In genomic region chr19:44718441-44719261, GRCh38 we compare ENCODE assay signal across 9 cellular contexts. TPM values are rescaled to one million over a fixed set of nuclear protein-coding genes. Genes with fewer than 3 reads are reported as not detected.
DNase-seq lines count a peak whose midpoint lies in the region; ATAC-seq and TF ChIP-seq lines count a peak whose summit lies in the region.
"Had no signal": no experiment of that assay in that cellular context is flagged by ENCODE, and none has a peak within 500 bp of the region (broad histone marks: within the 10 kb centered on the region; RNA-seq: fewer than 3 reads in every experiment).

No MANE protein-coding gene starts in this region.

- no peak for ATAC-seq in stimulated activated naive CD8-positive, alpha-beta T cell treated with anti-CD3 and anti-CD28 coated beads, Interleukin-15, amount 100 ng/mL, for 72 hours
- ATAC-seq in activated T-cell treated with anti-CD3 and anti-CD28 coated beads, Interleukin-2, amount 50 U/mL, for 4 hours = no peak
- no peak for ATAC-seq in GM21381 (IDR thresholded peaks at IDR 0.05; ENCODE audit: unreplicated experiment)

- H3K4me1 Mint-ChIP-seq in neural crest cell = peaks cover 9% of the 10 kb centered on the region
- H3K4me1 Mint-ChIP-seq in stimulated activated naive CD8-positive, alpha-beta T cell treated with anti-CD3 and anti-CD28 coated beads, Interleukin-15, amount 100 ng/mL, for 72 hours = peaks cover 46% of the 10 kb centered on the region
- H3K4me1 Mint-ChIP-seq in activated T-cell treated with anti-CD3 and anti-CD28 coated beads, Interleukin-2, amount 50 U/mL, for 4 hours (ENCODE audit: low read depth) = peaks cover 10% of the 10 kb centered on the region

- no peak for TF ChIP-seq CTCF in fibroblast of the aortic adventitia (IDR thresholded peaks at IDR 0.05; ENCODE audit: insufficient read depth, low read length)
- TF ChIP-seq CTCF in neural crest cell (conservative IDR thresholded peaks at IDR 0.05) = no peak

- H3K4me3 Mint-ChIP-seq in neural crest cell = no peak overlapping the region
- no peak overlapping the region for H3K4me3 Mint-ChIP-seq in stimulated activated naive CD8-positive, alpha-beta T cell treated with anti-CD3 and anti-CD28 coated beads, Interleukin-15, amount 100 ng/mL, for 72 hours
- H3K4me3 Mint-ChIP-seq in activated T-cell treated with anti-CD3 and anti-CD28 coated beads, Interleukin-2, amount 50 U/mL, for 4 hours = no peak overlapping the region
- H3K4me3 Mint-ChIP-seq: activated B cell treated with CpG ODN at 0.5 μM for 24 hours had no signal

- peak overlapping the region; percentile 67 for H3K27ac Mint-ChIP-seq in neural crest cell (ENCODE audit: unreplicated experiment)
- H3K27ac Mint-ChIP-seq in stimulated activated naive CD8-positive, alpha-beta T cell treated with anti-CD3 and anti-CD28 coated beads, Interleukin-15, amount 100 ng/mL, for 72 hours = peak overlapping the region in 1 of 2 donors; percentile 35
- H3K27ac Mint-ChIP-seq: activated B cell treated with CpG ODN at 0.5 μM for 24 hours had no signal

- no peaks in the 10 kb centered on the region for H3K36me3 Mint-ChIP-seq in neural crest cell (ENCODE audit: low read depth)
- no peaks in the 10 kb centered on the region for H3K36me3 Mint-ChIP-seq in activated T-cell treated with anti-CD3 and anti-CD28 coated beads, Interleukin-2, amount 50 U/mL, for 4 hours (ENCODE audit: insufficient read depth)

- peak; percentile 51 for DNase-seq in COLO829 (ENCODE audit: low spot score)
- peak; percentile 1 for DNase-seq in NCI-H774 (lab: John Stamatoyannopoulos, UW)
- DNase-seq in fibroblast of the aortic adventitia (ENCODE audit: low read depth) = peak; percentile 89
- DNase-seq in neural crest cell (ENCODE audit: low read depth, low spot score) = no peak
- DNase-seq in stimulated activated naive CD8-positive, alpha-beta T cell treated with anti-CD3 and anti-CD28 coated beads, Interleukin-15, amount 100 ng/mL, for 72 hours = no peak
- no peak for DNase-seq in HPDE6-E6E7 (ENCODE audit: extremely low spot score)
- no peak for DNase-seq in activated T-cell treated with anti-CD3 and anti-CD28 coated beads, Interleukin-2, amount 50 U/mL, for 4 hours
- DNase-seq: activated B cell treated with CpG ODN at 0.5 μM for 24 hours had no signal

- peak overlapping the region; percentile 35 for H3K4me3 ChIP-seq in fibroblast of the aortic adventitia (ENCODE audit: low read depth, low read length)

- H3K27me3 Mint-ChIP-seq in neural crest cell (ENCODE audit: low read depth) = peaks cover 2% of the 10 kb centered on the region
- no peaks in the 10 kb centered on the region for H3K27me3 Mint-ChIP-seq in stimulated activated naive CD8-positive, alpha-beta T cell treated with anti-CD3 and anti-CD28 coated beads, Interleukin-15, amount 100 ng/mL, for 72 hours
- no peaks in the 10 kb centered on the region for H3K27me3 Mint-ChIP-seq in activated T-cell treated with anti-CD3 and anti-CD28 coated beads, Interleukin-2, amount 50 U/mL, for 4 hours (ENCODE audit: low read depth)

- peaks cover 2% of the 10 kb centered on the region for H3K9me3 Mint-ChIP-seq in neural crest cell
- H3K9me3 Mint-ChIP-seq in stimulated activated naive CD8-positive, alpha-beta T cell treated with anti-CD3 and anti-CD28 coated beads, Interleukin-15, amount 100 ng/mL, for 72 hours = peaks cover 16 to 18% of the 10 kb centered on the region in 2 donors
- peaks cover 11% of the 10 kb centered on the region for H3K9me3 Mint-ChIP-seq in activated T-cell treated with anti-CD3 and anti-CD28 coated beads, Interleukin-2, amount 50 U/mL, for 4 hours

RNA-seq across cellular contexts. Expression of gene CEACAM16, which starts 19.7 kb away (rescaled TPM):
- total RNA-seq in fibroblast of the aortic adventitia (ENCODE audit: low replicate concordance) (not detected in 2 replicates), neural crest cell (not detected in 2 replicates)
- not detected for total RNA-seq in activated T-cell treated with anti-CD3 and anti-CD28 coated beads, Interleukin-2, amount 50 U/mL, for 4 hours
- total RNA-seq: activated B cell treated with CpG ODN at 0.5 μM for 24 hours had no signal

RNA-seq across cellular contexts. Expression of gene BCL3, which starts 29.9 kb away (rescaled TPM):
- total RNA-seq in fibroblast of the aortic adventitia (ENCODE audit: low replicate concordance) (3.8 and 13.4 TPM in 2 replicates), neural crest cell (2.2 TPM in 2 replicates)
- 10 to 100 TPM; 27.9 to 35.3 (median 34.6) TPM for total RNA-seq in activated T-cell treated with anti-CD3 and anti-CD28 coated beads, Interleukin-2, amount 50 U/mL, for 4 hours

RNA-seq across cellular contexts. Expression of gene CEACAM19, which starts 47.4 kb away (rescaled TPM):
- total RNA-seq in fibroblast of the aortic adventitia (ENCODE audit: low replicate concordance) (1.3 and 2.5 TPM in 2 replicates), neural crest cell (5.0 and 6.1 TPM in 2 replicates)
- total RNA-seq in activated T-cell treated with anti-CD3 and anti-CD28 coated beads, Interleukin-2, amount 50 U/mL, for 4 hours = under 1 TPM; 0.33 to 0.86 (median 0.74) TPM
- total RNA-seq: activated B cell treated with CpG ODN at 0.5 μM for 24 hours had no signal

RNA-seq across cellular contexts. Expression of gene CBLC, which starts 59.0 kb away (rescaled TPM):
- not detected in 2 replicates for total RNA-seq in fibroblast of the aortic adventitia (ENCODE audit: low replicate concordance)
- total RNA-seq in neural crest cell = not detected in 2 replicates
- total RNA-seq in activated T-cell treated with anti-CD3 and anti-CD28 coated beads, Interleukin-2, amount 50 U/mL, for 4 hours = under 1 TPM in 1 of 3 donors, not detected in 2; 0.23 TPM
- total RNA-seq: activated B cell treated with CpG ODN at 0.5 μM for 24 hours had no signal

Comparison
In these comparisons a context has a peak if more than half of its experiments do, and no peak if none do; other contexts are left out.
1. DNase-seq: peak in COLO829 (single experiment), NCI-H774 (single experiment) and fibroblast of the aortic adventitia (single experiment); none in neural crest cell (single experiment), stimulated activated naive CD8-positive, alpha-beta T cell treated with anti-CD3 and anti-CD28 coated beads, Interleukin-15, amount 100 ng/mL, for 72 hours (0 of 2), HPDE6-E6E7 (single experiment) and activated T-cell treated with anti-CD3 and anti-CD28 coated beads, Interleukin-2, amount 50 U/mL, for 4 hours (single experiment).